17 cellular contexts compared by ENCODE assay signal in genomic region chr1:108826081-108826635, GRCh38. TPM values are rescaled to one million over a fixed set of nuclear protein-coding genes. Genes with fewer than 3 reads are reported as not detected.
"Had no signal": no experiment of that assay in that cellular context is flagged by ENCODE, and none has a peak within 500 bp of the region (broad histone marks: within the 10 kb centered on the region; RNA-seq: fewer than 3 reads in every experiment).

No MANE protein-coding gene starts in this region.

- H3K4me3 ChIP-seq: cardiac muscle cell, gastroesophageal sphincter, prostate gland, skin epidermis, upper lobe of right lung had no signal

- H3K36me3 ChIP-seq: cardiac muscle cell, prostate gland, upper lobe of right lung had no signal

- H3K27me3 ChIP-seq: cardiac muscle cell, gastroesophageal sphincter, upper lobe of right lung had no signal

- DNase-seq: activated CD4-positive, alpha-beta T cell treated with anti-CD3 and anti-CD28 coated beads for 36 hours; activated CD4-positive, alpha-beta T cell treated with anti-CD3 and anti-CD28 coated beads, Interleukin-2, amount 50 U/mL, for 48 hours; activated gamma-delta T cell treated with Interleukin-2 at 50 U/mL for 16 hours; effector memory CD4-positive, alpha-beta T cell; immature natural killer cell; left ventricle myocardium superior; right cardiac atrium; stimulated activated naive CD8-positive, alpha-beta T cell treated with anti-CD3 and anti-CD28 coated beads, Interleukin-15, amount 100 ng/mL, for 72 hours; T-cell; upper lobe of right lung had no signal

- H3K9me3 ChIP-seq: prostate gland, upper lobe of right lung had no signal

- H3K27ac ChIP-seq: cardiac muscle cell, prostate gland, skin epidermis, upper lobe of right lung had no signal

RNA-seq across cellular contexts. Expression of gene AKNAD1, which starts 30.7 kb away (rescaled TPM):
- total RNA-seq: activated CD4-positive, alpha-beta T cell treated with anti-CD3 and anti-CD28 coated beads for 36 hours; cardiac muscle cell; left ventricle myocardium superior; mononuclear cell; osteoblast; right cardiac atrium; T-cell; WTC11 had no signal
